ENCODE assay signal across 31 cellular contexts in the genomic region with DNA sequence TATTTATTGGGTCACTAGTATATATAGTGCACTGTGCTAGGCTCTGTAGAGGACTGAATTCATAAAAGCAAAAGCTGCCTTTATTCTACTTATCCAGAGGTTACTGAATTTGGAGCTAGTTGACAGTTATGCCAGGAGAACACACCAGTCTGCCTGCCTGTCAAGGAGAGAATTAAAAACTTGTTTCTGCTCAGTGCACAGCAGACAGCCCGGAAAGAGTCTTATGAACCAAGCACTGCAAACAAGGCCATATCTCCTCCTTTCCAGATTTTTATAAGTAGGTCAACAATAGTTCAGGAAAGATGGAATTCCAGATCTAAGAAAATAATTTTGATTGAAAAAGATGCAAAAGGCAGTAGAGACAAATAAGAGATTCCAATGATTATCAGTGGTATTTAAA.
A peak's percentile ranks its signal among the peaks of the same experiment; 100 is the strongest.
DNase-seq lines count a peak whose midpoint lies in the region; TF ChIP-seq lines count a peak whose summit lies in the region.
"Had no signal": no experiment of that assay in that cellular context is flagged by ENCODE, and none has a peak within 500 bp of the region (broad histone marks: within the 10 kb centered on the region; RNA-seq: fewer than 3 reads in every experiment).

No MANE protein-coding gene starts in this region.

- H3K9me3 ChIP-seq in neural cell (ENCODE audit: low read length) = no peaks in the 10 kb centered on the region
- no peaks in the 10 kb centered on the region for H3K9me3 ChIP-seq in stomach
- H3K9me3 ChIP-seq: A549; BE2C; BLaER1; BLaER1 treated with 17β-estradiol and CSF1 and Interleukin-3, amounts not matched to agents 10 nM and 100 nM; Caco-2 had no signal

- in situ Hi-C loops in G401 (cut with HindIII; ENCODE audit: low sequenced_read_pairs) = no loop called here

- H2AFZ ChIP-seq in neural cell (ENCODE audit: low read depth, low read length) = no peak overlapping the region

- no peaks in the 10 kb centered on the region for H3K4me1 ChIP-seq in stomach
- H3K4me1 ChIP-seq: A549; BE2C; BLaER1; BLaER1 treated with 17β-estradiol and CSF1 and Interleukin-3, amounts not matched to agents 10 nM and 100 nM; Caco-2 had no signal

- no peaks in the 10 kb centered on the region for H4K20me1 ChIP-seq in neural cell (ENCODE audit: insufficient read depth)
- H4K20me1 ChIP-seq: BLaER1; BLaER1 treated with 17β-estradiol and CSF1 and Interleukin-3, amounts not matched to agents 10 nM and 100 nM had no signal

- no peak for TF ChIP-seq RAD21 in neural cell (conservative IDR thresholded peaks at IDR 0.05)

- intact Hi-C loops in stomach (cut with DNase I; ENCODE audit: low total_unique reads) = no loop called here

- TF ChIP-seq POLR2A in stomach (IDR thresholded peaks at IDR 0.05) = no peak

- H3K27ac ChIP-seq in neural cell (ENCODE audit: low read length) (no peak overlapping the region), stomach (no peak overlapping the region)
- H3K27ac ChIP-seq: 22Rv1; A549; BLaER1; BLaER1 treated with 17β-estradiol and CSF1 and Interleukin-3, amounts not matched to agents 10 nM and 100 nM; C4-2B had no signal

- H3K79me2 ChIP-seq in neural cell (replicated peaks; ENCODE audit: insufficient read depth, low read length) = no peaks in the 10 kb centered on the region

- H3K9me2 ChIP-seq in neural cell (ENCODE audit: insufficient read depth, low read length) = no peaks in the 10 kb centered on the region

- H3K4me3 ChIP-seq in neural cell (ENCODE audit: low read length) (no peak overlapping the region), stomach (no peak overlapping the region)
- H3K4me3 ChIP-seq: A549; BLaER1; BLaER1 treated with 17β-estradiol and CSF1 and Interleukin-3, amounts not matched to agents 10 nM and 100 nM had no signal

- 70 to 93% (median 83%) methylated on average over 1 of the region's 1 CpG for WGBS in stomach, 5 donors

- TF ChIP-seq CTCF in neural cell (IDR thresholded peaks at IDR 0.05; ENCODE audit: poor library complexity, severe bottlenecking) = no peak
- no peak for TF ChIP-seq CTCF in stomach (IDR thresholded peaks at IDR 0.05)

- H3K27me3 ChIP-seq in neural cell (ENCODE audit: insufficient read depth, low read depth, low read length) = no peaks in the 10 kb centered on the region
- no peaks in the 10 kb centered on the region for H3K27me3 ChIP-seq in stomach
- H3K27me3 ChIP-seq: BE2C; BLaER1; BLaER1 treated with 17β-estradiol and CSF1 and Interleukin-3, amounts not matched to agents 10 nM and 100 nM had no signal

- no peaks in the 10 kb centered on the region for H3F3A ChIP-seq in neural cell (ENCODE audit: insufficient read depth, low read length, poor library complexity, severe bottlenecking)

- peak; percentile 58 for DNase-seq in G401 (ENCODE audit: low spot score)
- DNase-seq in cerebellar cortex (ENCODE audit: low spot score) = peak; percentile 50
- no peak for DNase-seq in NCI-H1436 treated with DMSO at 0.1 percent for 48 hours (lab: John Stamatoyannopoulos, UW)
- no peak for DNase-seq in stomach
- no peak for DNase-seq in activated naive CD4-positive, alpha-beta T cell treated with anti-CD3 and anti-CD28 coated beads, Interleukin-2, amount 50 U/mL, for 16 hours
- DNase-seq: 8988T; ACHN; AML-193; BE2C; C1 segment of cervical spinal cord; Caco-2; Calu3; CD4-positive, alpha-beta memory T cell; CD4-positive, alpha-beta T cell; CD4-positive, CD25-positive, alpha-beta regulatory T cell; CD8-positive, alpha-beta memory T cell; CD8-positive, alpha-beta T cell; COR-L47; DMS 273 treated with DMSO at 0.1 percent for 48 hours; DMS153; DMS53; DMS79; DMS79 treated with DMSO at 0.1 percent for 48 hours; DND-41; EL had no signal

- H3K9ac ChIP-seq in neural cell (ENCODE audit: low read length) = no peak overlapping the region
- H3K9ac ChIP-seq: BLaER1; BLaER1 treated with 17β-estradiol and CSF1 and Interleukin-3, amounts not matched to agents 10 nM and 100 nM had no signal

- TF ChIP-seq EP300 in neural cell (conservative IDR thresholded peaks at IDR 0.05; ENCODE audit: poor library complexity, severe bottlenecking) (peak; percentile 20), stomach (IDR thresholded peaks at IDR 0.05) (no peak)

- H3K36me3 ChIP-seq in neural cell (ENCODE audit: insufficient read depth, low read length) (no peaks in the 10 kb centered on the region), stomach (no peaks in the 10 kb centered on the region)
- H3K36me3 ChIP-seq: BE2C; BLaER1; BLaER1 treated with 17β-estradiol and CSF1 and Interleukin-3, amounts not matched to agents 10 nM and 100 nM had no signal

- no peak overlapping the region for H3K4me2 ChIP-seq in neural cell (ENCODE audit: low read length)
- H3K4me2 ChIP-seq: A549; BLaER1; BLaER1 treated with 17β-estradiol and CSF1 and Interleukin-3, amounts not matched to agents 10 nM and 100 nM had no signal

TF ChIP-seq in neural cell, 6 proteins besides CTCF, POLR2A, EP300 and RAD21:
- TF ChIP-seq EZH2 (IDR thresholded peaks at IDR 0.05; ENCODE audit: borderline replicate concordance, insufficient read depth, low read length, poor library complexity, severe bottlenecking) = no peak
- TF ChIP-seq, protein P1, sequence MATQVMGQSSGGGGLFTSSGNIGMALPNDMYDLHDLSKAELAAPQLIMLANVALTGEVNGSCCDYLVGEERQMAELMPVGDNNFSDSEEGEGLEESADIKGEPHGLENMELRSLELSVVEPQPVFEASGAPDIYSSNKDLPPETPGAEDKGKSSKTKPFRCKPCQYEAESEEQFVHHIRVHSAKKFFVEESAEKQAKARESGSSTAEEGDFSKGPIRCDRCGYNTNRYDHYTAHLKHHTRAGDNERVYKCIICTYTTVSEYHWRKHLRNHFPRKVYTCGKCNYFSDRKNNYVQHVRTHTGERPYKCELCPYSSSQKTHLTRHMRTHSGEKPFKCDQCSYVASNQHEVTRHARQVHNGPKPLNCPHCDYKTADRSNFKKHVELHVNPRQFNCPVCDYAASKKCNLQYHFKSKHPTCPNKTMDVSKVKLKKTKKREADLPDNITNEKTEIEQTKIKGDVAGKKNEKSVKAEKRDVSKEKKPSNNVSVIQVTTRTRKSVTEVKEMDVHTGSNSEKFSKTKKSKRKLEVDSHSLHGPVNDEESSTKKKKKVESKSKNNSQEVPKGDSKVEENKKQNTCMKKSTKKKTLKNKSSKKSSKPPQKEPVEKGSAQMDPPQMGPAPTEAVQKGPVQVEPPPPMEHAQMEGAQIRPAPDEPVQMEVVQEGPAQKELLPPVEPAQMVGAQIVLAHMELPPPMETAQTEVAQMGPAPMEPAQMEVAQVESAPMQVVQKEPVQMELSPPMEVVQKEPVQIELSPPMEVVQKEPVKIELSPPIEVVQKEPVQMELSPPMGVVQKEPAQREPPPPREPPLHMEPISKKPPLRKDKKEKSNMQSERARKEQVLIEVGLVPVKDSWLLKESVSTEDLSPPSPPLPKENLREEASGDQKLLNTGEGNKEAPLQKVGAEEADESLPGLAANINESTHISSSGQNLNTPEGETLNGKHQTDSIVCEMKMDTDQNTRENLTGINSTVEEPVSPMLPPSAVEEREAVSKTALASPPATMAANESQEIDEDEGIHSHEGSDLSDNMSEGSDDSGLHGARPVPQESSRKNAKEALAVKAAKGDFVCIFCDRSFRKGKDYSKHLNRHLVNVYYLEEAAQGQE (IDR thresholded peaks at IDR 0.05; ENCODE audit: borderline replicate concordance) = no peak
- no peak for TF ChIP-seq MXI1 (conservative IDR thresholded peaks at IDR 0.05; ENCODE audit: poor library complexity, severe bottlenecking)
- TF ChIP-seq POLR2AphosphoS5 (IDR thresholded peaks at IDR 0.05) = no peak

Comparison
In these comparisons a context has a peak if more than half of its experiments do, and no peak if none do; other contexts are left out.
1. DNase-seq: peak in G401 (single experiment) and cerebellar cortex (single experiment); none in NCI-H1436 treated with DMSO at 0.1 percent for 48 hours (single experiment), stomach (single experiment) and activated naive CD4-positive, alpha-beta T cell treated with anti-CD3 and anti-CD28 coated beads, Interleukin-2, amount 50 U/mL, for 16 hours (single experiment).